ENCODE assay signal across 8 cellular contexts in the genomic region with DNA sequence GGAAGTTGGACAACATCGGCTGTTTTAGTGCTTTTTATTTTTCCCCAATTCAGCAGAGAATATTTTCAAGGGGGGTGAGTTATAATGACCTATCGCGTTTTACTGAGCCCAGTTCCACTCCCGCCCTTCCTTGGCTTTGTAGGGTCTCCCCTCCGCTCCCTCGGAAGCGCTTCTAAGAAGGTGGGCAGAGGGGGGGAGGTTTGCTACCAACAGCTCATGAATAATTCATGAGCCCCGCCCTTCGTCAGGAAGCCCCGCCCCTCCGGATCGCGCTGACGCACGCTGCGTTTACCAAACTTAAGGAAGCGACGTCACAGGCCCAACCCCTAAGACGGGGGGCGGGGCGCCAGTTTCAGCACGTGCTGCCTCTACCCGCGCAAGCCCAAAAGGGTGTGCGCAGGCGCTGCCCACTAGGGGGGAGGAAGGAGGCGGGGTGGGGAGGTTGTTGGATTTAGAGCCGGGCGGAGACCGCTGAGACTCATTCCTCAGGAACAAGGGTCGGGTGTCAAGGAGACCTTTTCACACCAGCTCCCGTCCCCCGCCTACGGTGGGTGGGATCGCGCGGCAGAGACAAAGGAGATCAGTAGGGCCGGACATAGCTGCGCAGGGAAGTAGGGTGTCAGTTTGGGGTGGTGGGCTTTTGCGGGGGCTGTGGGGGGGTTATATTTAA.
DNase-seq lines count a peak whose midpoint lies in the region; ATAC-seq and FAIRE-seq lines count a peak whose summit lies in the region.

No MANE protein-coding gene starts in this region.

- peak; percentile 60 for FAIRE-seq in colon (lab: Jason Lieb, UNC)

- DNase-seq in AML-193 (lab: John Stamatoyannopoulos, UW) (peak; percentile 96 to 97), GM19238 (ENCODE audit: insufficient read length, low spot score) (peak; percentile 81), NCI-H524 treated with DMSO at 0.1 percent for 48 hours (lab: John Stamatoyannopoulos, UW) (peak; percentile 89), kidney glomerular epithelial cell (lab: John Stamatoyannopoulos, UW) (peak; percentile 96)
- DNase-seq in activated CD4-positive, alpha-beta T cell treated with anti-CD3 and anti-CD28 coated beads for 48 hours: peak; percentile 100
- peak; percentile 100 for DNase-seq in stimulated activated CD4-positive, alpha-beta T cell treated with anti-CD3 and anti-CD28 coated beads, Interleukin-15, amount 100 ng/mL, for 48 hours (ENCODE audit: low read depth in 2 of 2)

- peak; percentile 42 for ATAC-seq in HG03442 (IDR thresholded peaks at IDR 0.05; ENCODE audit: unreplicated experiment)

Comparison
In these comparisons a context has a peak if more than half of its experiments do, and no peak if none do; other contexts are left out.
1. Peak in every context shown above with its lines: DNase-seq and ATAC-seq.